In the genomic region with DNA sequence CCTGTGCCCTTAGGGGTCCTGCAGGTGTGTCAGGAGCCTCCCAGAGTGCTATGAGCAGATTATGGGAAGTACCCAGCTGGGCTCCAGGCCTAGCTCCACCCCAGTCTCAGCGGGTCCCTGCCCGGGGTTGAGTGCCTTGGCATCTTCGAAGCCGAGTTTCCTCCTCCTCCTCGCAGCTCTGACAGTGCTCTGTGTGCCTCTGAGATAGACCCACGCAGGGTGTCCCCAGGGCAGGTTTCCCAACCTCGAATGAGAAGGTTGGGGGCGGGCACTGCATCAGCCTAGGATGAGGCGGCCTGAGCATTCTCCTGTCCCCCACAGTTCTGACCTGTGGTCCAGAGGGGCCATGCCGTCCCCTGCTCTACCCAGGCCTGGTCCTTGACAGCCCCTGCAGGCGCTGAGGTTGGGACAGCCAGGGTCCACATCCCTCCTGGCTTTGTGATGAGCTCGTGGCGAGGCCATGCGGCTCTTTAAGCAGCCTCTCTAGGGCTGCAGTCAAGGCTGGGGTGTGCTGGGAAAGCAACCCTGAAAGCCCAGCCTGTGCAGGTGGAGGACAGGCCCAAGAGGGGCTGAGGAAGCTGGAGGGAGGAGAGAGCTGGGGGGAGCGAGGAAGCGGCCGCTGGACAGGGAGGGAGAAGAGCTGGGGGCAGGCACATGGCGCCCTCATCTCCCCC, we compare ENCODE assay signal across 17 cellular contexts. TPM values are rescaled to one million over a fixed set of nuclear protein-coding genes. Genes with fewer than 3 reads are reported as not detected.
"Had no signal": no experiment of that assay in that cellular context is flagged by ENCODE, and none has a peak within 500 bp of the region (broad histone marks: within the 10 kb centered on the region; RNA-seq: fewer than 3 reads in every experiment).

No MANE protein-coding gene starts in this region.

- H3K36me3 Mint-ChIP-seq: natural killer cell treated with Interleukin-12 subunit alpha and Interleukin-12 subunit beta and Interleukin-15 and Interleukin-18, amount 100 ng/mL, for 72 hours had no signal

- H3K27me3 Mint-ChIP-seq: dendritic cell treated with granulocyte-macrophage colony-stimulating factor and Interleukin-4, amounts not matched to agents 40 ng/mL and 50 ng/mL, for 4 days; natural killer cell treated with Interleukin-12 subunit alpha and Interleukin-12 subunit beta and Interleukin-15 and Interleukin-18, amount 100 ng/mL, for 72 hours had no signal

- H3K36me3 ChIP-seq: adrenal gland had no signal

- H3K9me3 ChIP-seq: adrenal gland, tibial artery had no signal

- H3K4me3 ChIP-seq: adrenal gland, skin epidermis, tibial artery had no signal

- H3K4me3 Mint-ChIP-seq: dendritic cell treated with granulocyte-macrophage colony-stimulating factor and Interleukin-4, amounts not matched to agents 40 ng/mL and 50 ng/mL, for 4 days; endodermal cell; natural killer cell treated with Interleukin-12 subunit alpha and Interleukin-12 subunit beta and Interleukin-15 and Interleukin-18, amount 100 ng/mL, for 72 hours had no signal

- H3K9me3 Mint-ChIP-seq: dendritic cell treated with granulocyte-macrophage colony-stimulating factor and Interleukin-4, amounts not matched to agents 40 ng/mL and 50 ng/mL, for 4 days; endodermal cell; natural killer cell treated with Interleukin-12 subunit alpha and Interleukin-12 subunit beta and Interleukin-15 and Interleukin-18, amount 100 ng/mL, for 72 hours had no signal

- H3K27me3 ChIP-seq: adrenal gland had no signal

- H3K27ac ChIP-seq: skin epidermis, tibial artery had no signal

- DNase-seq: activated CD4-positive, CD25-positive, alpha-beta regulatory T cell; activated naive CD4-positive, alpha-beta T cell treated with anti-CD3 and anti-CD28 coated beads, Interleukin-2, amount 50 U/mL, for 16 hours; activated T-cell treated with anti-CD3 and anti-CD28 coated beads, Interleukin-2, amount 50 U/mL, for 1 hour; central memory CD4-positive, alpha-beta T cell; erythroblast; hippocampal formation; left cardiac atrium; mammary epithelial cell; tibial artery had no signal

- H3K27ac Mint-ChIP-seq: dendritic cell treated with granulocyte-macrophage colony-stimulating factor and Interleukin-4, amounts not matched to agents 40 ng/mL and 50 ng/mL, for 4 days; endodermal cell; natural killer cell treated with Interleukin-12 subunit alpha and Interleukin-12 subunit beta and Interleukin-15 and Interleukin-18, amount 100 ng/mL, for 72 hours had no signal

- H3K4me1 ChIP-seq: adrenal gland, tibial artery had no signal

- ATAC-seq: left cardiac atrium; natural killer cell treated with Interleukin-12 subunit alpha and Interleukin-12 subunit beta and Interleukin-15 and Interleukin-18, amount 100 ng/mL, for 72 hours had no signal

RNA-seq across cellular contexts. Expression of a gene that starts 34.7 kb away (rescaled TPM):
- total RNA-seq: adrenal gland; endodermal cell; left cardiac atrium; mammary epithelial cell; natural killer cell treated with Interleukin-12 subunit alpha and Interleukin-12 subunit beta and Interleukin-15 and Interleukin-18, amount 100 ng/mL, for 72 hours; osteoblast; renal cortical epithelial cell; T-helper 1 cell treated with Interleukin-12 subunit alpha and Interleukin-12 subunit beta and Interleukin-4 antibody, amounts not matched to agents 30 ng/mL and 1 ng/mL, for 36 hours had no signal
